In the genomic region with DNA sequence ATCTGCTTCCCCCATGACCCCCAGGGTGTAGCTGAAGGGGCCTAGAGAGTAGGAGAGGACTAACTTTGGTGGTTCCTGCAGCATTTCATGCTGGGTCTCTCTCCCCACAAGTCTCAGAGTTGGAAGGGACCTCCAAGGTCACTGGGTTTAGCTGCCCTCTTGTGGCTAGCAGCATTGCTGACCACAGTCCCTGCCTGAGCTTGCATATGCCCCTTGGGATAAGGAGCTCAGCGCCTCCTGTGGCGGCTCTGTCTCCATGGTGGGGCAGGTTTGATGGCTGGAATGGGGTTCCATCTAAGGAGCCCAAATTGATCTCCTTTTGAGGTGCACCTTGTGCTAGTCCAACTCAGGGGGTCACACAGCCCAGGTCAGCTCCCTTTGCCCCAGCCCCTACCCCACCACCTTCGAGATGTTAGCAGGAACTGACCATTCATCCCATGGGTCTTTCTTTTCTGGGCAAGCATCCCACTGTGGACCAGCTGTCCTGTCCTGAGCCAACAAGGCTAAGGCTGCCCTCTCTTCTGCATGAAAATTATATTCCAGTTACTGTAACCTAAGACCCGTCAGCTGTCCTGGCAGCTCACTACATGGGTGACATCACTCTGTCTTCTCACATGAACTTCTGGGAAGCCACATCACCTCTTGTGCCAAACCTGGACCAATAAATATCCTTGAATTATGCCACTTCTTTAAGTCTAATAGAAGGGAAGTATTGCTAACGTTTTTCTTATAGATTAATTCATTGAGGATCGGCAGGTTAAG, we compare ENCODE assay signal across 8 cellular contexts.
DNase-seq lines count a peak whose midpoint lies in the region; ATAC-seq and TF ChIP-seq lines count a peak whose summit lies in the region.

No MANE protein-coding gene starts in this region.

- H3F3A ChIP-seq in neural progenitor cell (ENCODE audit: low read depth) = no peaks in the 10 kb centered on the region

- intact Hi-C loops in CD8-positive, alpha-beta T cell (cut with DNase I, micrococcal nuclease) = no loop called here

- H3K27me3 ChIP-seq in neural progenitor cell = no peaks in the 10 kb centered on the region
- H3K27me3 ChIP-seq in CD8-positive, alpha-beta T cell (ENCODE audit: insufficient read depth, low read length) = no peaks in the 10 kb centered on the region

- POLR2A ChIA-PET in CD8-positive, alpha-beta T cell (lab: Charles Lee) = no interaction called here

- TF ChIP-seq CTCF in neural progenitor cell (IDR thresholded peaks at IDR 0.05) = peak; percentile 74
- TF ChIP-seq CTCF in CD8-positive, alpha-beta T cell (IDR thresholded peaks at IDR 0.05) = no peak

- H3K4me3 Mint-ChIP-seq in neural progenitor cell = no peak overlapping the region
- no peak overlapping the region for H3K4me3 Mint-ChIP-seq in CD8-positive, alpha-beta T cell

- H3K9me3 Mint-ChIP-seq in neural progenitor cell = no peaks in the 10 kb centered on the region
- no peaks in the 10 kb centered on the region for H3K9me3 Mint-ChIP-seq in CD8-positive, alpha-beta T cell

- H3K79me2 ChIP-seq in neural progenitor cell (ENCODE audit: low read depth) = no peaks in the 10 kb centered on the region

- H3K27ac Mint-ChIP-seq in neural progenitor cell = no peak overlapping the region
- no peak overlapping the region for H3K27ac Mint-ChIP-seq in CD8-positive, alpha-beta T cell

- H3K4me1 Mint-ChIP-seq in neural progenitor cell = peaks cover 29% of the 10 kb centered on the region
- peaks cover 15% of the 10 kb centered on the region for H3K4me1 Mint-ChIP-seq in CD8-positive, alpha-beta T cell (ENCODE audit: low read depth)

- no peak overlapping the region for H3K4me2 ChIP-seq in neural progenitor cell

- H3K27ac ChIP-seq in neural progenitor cell = no peak overlapping the region
- no peak overlapping the region for H3K27ac ChIP-seq in CD8-positive, alpha-beta T cell (ENCODE audit: low read depth, low read length)

- H3K36me3 ChIP-seq in neural progenitor cell = no peaks in the 10 kb centered on the region
- no peaks in the 10 kb centered on the region for H3K36me3 ChIP-seq in CD8-positive, alpha-beta T cell (ENCODE audit: insufficient read depth, low read length)

- CTCF ChIA-PET in CD8-positive, alpha-beta T cell (lab: Charles Lee) = interaction anchor here (0.9 to 1.6 kb wide), 3 partner anchors 9 to 137 kb away, joined by 3 to 4 read pairs (median 4); no protein-coding TSS in a partner anchor

- H3K4me1 ChIP-seq in neural progenitor cell = peaks cover 8% of the 10 kb centered on the region
- H3K4me1 ChIP-seq in CD8-positive, alpha-beta T cell (ENCODE audit: insufficient read depth, low read length) = peaks cover 8% of the 10 kb centered on the region

- no peaks in the 10 kb centered on the region for H4K20me1 ChIP-seq in neural progenitor cell (ENCODE audit: low read depth)

- no peak overlapping the region for H2AFZ ChIP-seq in neural progenitor cell (replicated peaks)

- H3K9ac ChIP-seq in neural progenitor cell = no peak overlapping the region

- no peak overlapping the region for H3K4me3 ChIP-seq in neural progenitor cell
- no peak overlapping the region for H3K4me3 ChIP-seq in CD8-positive, alpha-beta T cell (ENCODE audit: low read depth, low read length)

- no peaks in the 10 kb centered on the region for H3K9me3 ChIP-seq in neural progenitor cell (ENCODE audit: low read depth)
- H3K9me3 ChIP-seq in CD8-positive, alpha-beta T cell (ENCODE audit: low read length) = no peaks in the 10 kb centered on the region

- no peak for ATAC-seq in HG02623 (IDR thresholded peaks at IDR 0.05; ENCODE audit: unreplicated experiment)
- ATAC-seq in CD8-positive, alpha-beta T cell = no peak

- H3K36me3 Mint-ChIP-seq in neural progenitor cell = no peaks in the 10 kb centered on the region
- no peaks in the 10 kb centered on the region for H3K36me3 Mint-ChIP-seq in CD8-positive, alpha-beta T cell

- DNase-seq in Daoy (ENCODE audit: low read depth) (peak; percentile 74), NCI-H2196 (lab: John Stamatoyannopoulos, UW; ENCODE audit: unreplicated experiment) (peak; percentile 88), dermis microvascular lymphatic vessel endothelial cell (ENCODE audit: low read depth in 2 of 2) (peak; percentile 61 to 89), neural progenitor cell (ENCODE audit: low spot score) (peak; percentile 87), SIG-M5 (lab: John Stamatoyannopoulos, UW) (no peak)
- no peak for DNase-seq in stimulated activated CD4-positive, alpha-beta T cell treated with anti-CD3 and anti-CD28 coated beads, Interleukin-1b, Interleukin-23, amount 100 ng/mL, for 48 hours
- no peak for DNase-seq in CD8-positive, alpha-beta T cell

- H3K27me3 Mint-ChIP-seq in neural progenitor cell (ENCODE audit: insufficient read depth, low read depth) = peaks cover 7% of the 10 kb centered on the region
- H3K27me3 Mint-ChIP-seq in CD8-positive, alpha-beta T cell (ENCODE audit: low read depth) = no peaks in the 10 kb centered on the region

Comparison
In these comparisons a context has a peak if more than half of its experiments do, and no peak if none do; other contexts are left out.
1. DNase-seq: peak in Daoy (single experiment), NCI-H2196 (single experiment), dermis microvascular lymphatic vessel endothelial cell (2 of 2) and neural progenitor cell (single experiment); none in stimulated activated CD4-positive, alpha-beta T cell treated with anti-CD3 and anti-CD28 coated beads, Interleukin-1b, Interleukin-23, amount 100 ng/mL, for 48 hours (single experiment), SIG-M5 (single experiment) and CD8-positive, alpha-beta T cell (0 of 7).